In the genomic region with DNA sequence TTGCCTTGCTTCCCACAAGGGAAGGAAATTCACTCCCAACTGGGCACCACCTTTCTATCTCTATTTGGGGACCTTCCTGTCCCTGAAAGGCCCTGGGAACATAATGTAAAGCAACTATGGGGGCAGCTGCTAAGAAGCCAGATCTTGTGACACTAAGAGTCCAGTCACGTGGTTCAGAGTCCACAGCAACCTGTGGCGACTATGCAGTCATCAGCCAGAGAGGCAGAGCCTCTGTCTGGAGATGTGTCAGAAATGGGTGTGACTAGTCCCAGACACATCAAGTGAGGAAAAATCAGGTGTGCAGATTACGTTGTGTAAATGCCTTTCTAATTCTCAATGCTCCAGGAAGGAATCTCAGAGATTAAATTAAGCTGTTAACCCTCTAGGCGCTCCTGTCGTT, we compare ENCODE assay signal across 9 cellular contexts. TPM values are rescaled to one million over a fixed set of nuclear protein-coding genes. Genes with fewer than 3 reads are reported as not detected.
DNase-seq lines count a peak whose midpoint lies in the region; ATAC-seq and TF ChIP-seq lines count a peak whose summit lies in the region.
"Had no signal": no experiment of that assay in that cellular context is flagged by ENCODE, and none has a peak within 500 bp of the region (broad histone marks: within the 10 kb centered on the region; RNA-seq: fewer than 3 reads in every experiment).

No MANE protein-coding gene starts in this region.

- no peaks in the 10 kb centered on the region for H3K27me3 Mint-ChIP-seq in activated naive CD4-positive, alpha-beta T cell treated with anti-CD3 and anti-CD28 coated beads for 36 hours (ENCODE audit: low read depth)
- H3K27me3 Mint-ChIP-seq in stimulated activated naive CD8-positive, alpha-beta T cell treated with anti-CD3 and anti-CD28 coated beads, Interleukin-15, amount 100 ng/mL, for 72 hours = no peaks in the 10 kb centered on the region

- intact Hi-C loops in activated naive CD4-positive, alpha-beta T cell treated with anti-CD3 and anti-CD28 coated beads for 36 hours (cut with micrococcal nuclease) = no loop called here

- CTCF ChIA-PET in activated naive CD4-positive, alpha-beta T cell treated with anti-CD3 and anti-CD28 coated beads for 36 hours (lab: Charles Lee) = interaction anchor here (0.6 to 8.3 kb wide), 21 partner anchors 9 to 132 kb away, joined by 3 to 96 read pairs (median 4); no protein-coding TSS in a partner anchor

- peaks cover 52% of the 10 kb centered on the region for H3K4me1 Mint-ChIP-seq in activated naive CD4-positive, alpha-beta T cell treated with anti-CD3 and anti-CD28 coated beads for 36 hours (ENCODE audit: low read depth)
- H3K4me1 Mint-ChIP-seq in stimulated activated naive CD8-positive, alpha-beta T cell treated with anti-CD3 and anti-CD28 coated beads, Interleukin-15, amount 100 ng/mL, for 72 hours = peaks cover 62% of the 10 kb centered on the region

- peak; percentile 64 for DNase-seq in activated naive CD4-positive, alpha-beta T cell treated with anti-CD3 and anti-CD28 coated beads for 36 hours
- no peak for DNase-seq in activated naive CD4-positive, alpha-beta T cell (lab: John Stamatoyannopoulos, UW)
- DNase-seq in SW480 (ENCODE audit: low spot score) (peak; percentile 78), erythroblast (lab: John Stamatoyannopoulos, UW) (peak; percentile 63 to 67), mesenteric fat pad (ENCODE audit: low spot score) (no peak), GM20000 (ENCODE audit: low spot score) (no peak)
- DNase-seq in stimulated activated naive CD8-positive, alpha-beta T cell treated with anti-CD3 and anti-CD28 coated beads, Interleukin-15, amount 100 ng/mL, for 72 hours = no peak

- no peaks in the 10 kb centered on the region for H3K36me3 Mint-ChIP-seq in activated naive CD4-positive, alpha-beta T cell treated with anti-CD3 and anti-CD28 coated beads for 36 hours (ENCODE audit: low read depth)

- peak overlapping the region; percentile 66 for H3K4me3 Mint-ChIP-seq in activated naive CD4-positive, alpha-beta T cell treated with anti-CD3 and anti-CD28 coated beads for 36 hours
- H3K4me3 Mint-ChIP-seq in stimulated activated naive CD8-positive, alpha-beta T cell treated with anti-CD3 and anti-CD28 coated beads, Interleukin-15, amount 100 ng/mL, for 72 hours = peak overlapping the region; percentile 40 to 70

- H3K9me3 Mint-ChIP-seq in activated naive CD4-positive, alpha-beta T cell treated with anti-CD3 and anti-CD28 coated beads for 36 hours = no peaks in the 10 kb centered on the region
- H3K9me3 Mint-ChIP-seq in stimulated activated naive CD8-positive, alpha-beta T cell treated with anti-CD3 and anti-CD28 coated beads, Interleukin-15, amount 100 ng/mL, for 72 hours = no peaks in the 10 kb centered on the region

- TF ChIP-seq CTCF in GM20000 (IDR thresholded peaks at IDR 0.05; ENCODE audit: extremely low read depth, missing control alignments) = no peak

- H3K27ac Mint-ChIP-seq in activated naive CD4-positive, alpha-beta T cell treated with anti-CD3 and anti-CD28 coated beads for 36 hours = no peak overlapping the region
- H3K27ac Mint-ChIP-seq in stimulated activated naive CD8-positive, alpha-beta T cell treated with anti-CD3 and anti-CD28 coated beads, Interleukin-15, amount 100 ng/mL, for 72 hours = no peak overlapping the region

- TF ChIP-seq POLR2A in erythroblast (IDR thresholded peaks at IDR 0.05; ENCODE audit: low read length) = no peak

- peak; percentile 77 for ATAC-seq in stimulated activated naive CD8-positive, alpha-beta T cell treated with anti-CD3 and anti-CD28 coated beads, Interleukin-15, amount 100 ng/mL, for 72 hours
- ATAC-seq in HG02884 (IDR thresholded peaks at IDR 0.05; ENCODE audit: unreplicated experiment) = no peak

RNA-seq across cellular contexts. Expression of gene SKAP1, which starts 26.6 kb away (rescaled TPM):
- total RNA-seq in activated naive CD4-positive, alpha-beta T cell treated with anti-CD3 and anti-CD28 coated beads for 36 hours = 10 to 100 TPM; 60.3 to 60.5 TPM
- total RNA-seq in mesenteric fat pad = 1.1 TPM
- total RNA-seq: fibroblast of villous mesenchyme had no signal

Comparison
In these comparisons a context has a peak if more than half of its experiments do, and no peak if none do; other contexts are left out.
1. DNase-seq: peak in activated naive CD4-positive, alpha-beta T cell treated with anti-CD3 and anti-CD28 coated beads for 36 hours (single experiment), SW480 (single experiment) and erythroblast (2 of 2); none in activated naive CD4-positive, alpha-beta T cell (0 of 4), stimulated activated naive CD8-positive, alpha-beta T cell treated with anti-CD3 and anti-CD28 coated beads, Interleukin-15, amount 100 ng/mL, for 72 hours (0 of 2), mesenteric fat pad (single experiment) and GM20000 (single experiment).
2. RNA of gene SKAP1, which starts 26.6 kb away (total RNA-seq): 60.3 to 60.5 TPM in activated naive CD4-positive, alpha-beta T cell treated with anti-CD3 and anti-CD28 coated beads for 36 hours; 1.1 TPM in mesenteric fat pad (single experiment); every median in the first group is over 10 times any median in the second.